28 cellular contexts compared by ENCODE assay signal in the genomic region with DNA sequence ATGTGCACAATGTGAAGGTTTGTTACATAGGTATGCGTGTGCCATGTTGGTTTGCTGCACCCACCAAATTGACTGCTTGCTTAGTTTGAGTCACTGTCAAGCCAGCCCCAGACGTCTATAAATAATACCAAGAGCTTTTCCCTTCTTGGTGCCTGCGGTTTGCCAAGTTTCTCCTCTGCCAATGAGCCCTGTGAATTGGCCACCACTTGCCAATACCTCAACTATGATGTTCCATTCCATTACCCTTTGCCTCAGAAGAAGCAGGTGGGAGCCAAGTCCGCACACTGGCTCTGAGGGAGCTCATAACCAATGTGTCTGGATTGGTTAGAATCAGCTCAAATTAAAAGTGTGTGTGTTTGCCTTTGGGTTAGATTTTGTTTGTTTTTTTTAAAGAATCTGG.
A peak's percentile ranks its signal among the peaks of the same experiment; 100 is the strongest.
DNase-seq lines count a peak whose midpoint lies in the region; ATAC-seq and TF ChIP-seq lines count a peak whose summit lies in the region.
"Had no signal": no experiment of that assay in that cellular context is flagged by ENCODE, and none has a peak within 500 bp of the region (broad histone marks: within the 10 kb centered on the region; RNA-seq: fewer than 3 reads in every experiment).

No MANE protein-coding gene starts in this region.

- no peak overlapping the region for H3K4me3 Mint-ChIP-seq in natural killer cell treated with Interleukin-12 subunit alpha and Interleukin-12 subunit beta and Interleukin-15 and Interleukin-18, amount 100 ng/mL, for 72 hours
- H3K4me3 Mint-ChIP-seq: activated naive CD4-positive, alpha-beta T cell treated with anti-CD3 and anti-CD28 coated beads for 36 hours; CD14-positive monocyte; central memory CD8-positive, alpha-beta T cell; naive B cell; stimulated activated memory B cell treated with anti-CD40 and anti-IgM and Interleukin-4, amounts not matched to agents 10 μg/mL and 1 μg/mL and 100 μg/mL, for 72 hours; T-helper 1 cell treated with Interleukin-12 subunit alpha and Interleukin-12 subunit beta and Interleukin-4 antibody, amounts not matched to agents 30 μg/mL and 1 μg/mL, for 36 hours had no signal

- DNase-seq in left ventricle myocardium superior: no peak
- DNase-seq in cardiac septum (ENCODE audit: low spot score): no peak
- DNase-seq in ascending aorta (ENCODE audit: low spot score in 2 of 2): peak; percentile 9 to 83
- peak; percentile 21 for DNase-seq in medulla oblongata (ENCODE audit: extremely low spot score)
- peak in 1 of 2 donors; percentile 66 for DNase-seq in aorta
- DNase-seq in natural killer cell treated with Interleukin-12 subunit alpha and Interleukin-12 subunit beta and Interleukin-15 and Interleukin-18, amount 100 ng/mL, for 72 hours (ENCODE audit: low spot score): no peak
- DNase-seq in GDM1 (lab: John Stamatoyannopoulos, UW): no peak
- DNase-seq: activated naive CD4-positive, alpha-beta T cell treated with anti-CD3 and anti-CD28 coated beads for 36 hours; activated T-cell treated with anti-CD3 and anti-CD28 coated beads, Interleukin-2, amount 50 U/mL, for 48 hours; amniotic stem cell; dermis blood vessel endothelial cell; KBM-7; mesenchymal stem cell; naive B cell; NCI-H1436 treated with DMSO at 0.1 percent for 48 hours; NCI-H2171; NCI-H524 treated with DMSO at 0.1 percent for 48 hours; retina; stimulated activated CD4-positive, alpha-beta T cell treated with anti-CD3 and anti-CD28 coated beads, Interleukin-4, amount 100 ng/mL, for 1 hour had no signal

- no peaks in the 10 kb centered on the region for H3K4me1 Mint-ChIP-seq in natural killer cell treated with Interleukin-12 subunit alpha and Interleukin-12 subunit beta and Interleukin-15 and Interleukin-18, amount 100 ng/mL, for 72 hours (ENCODE audit: low read depth in 2 of 2)
- H3K4me1 Mint-ChIP-seq: central memory CD8-positive, alpha-beta T cell; naive B cell; stimulated activated memory B cell treated with anti-CD40 and anti-IgM and Interleukin-4, amounts not matched to agents 10 μg/mL and 1 μg/mL and 100 μg/mL, for 72 hours had no signal

- H3K27me3 ChIP-seq in ascending aorta: no peaks in the 10 kb centered on the region
- no peaks in the 10 kb centered on the region for H3K27me3 ChIP-seq in aorta (ENCODE audit: control insufficient read depth in 1 of 2, insufficient read depth in 2 of 2, low read length in 1 of 2)
- H3K27me3 ChIP-seq: SJSA1 had no signal

- H3K4me3 ChIP-seq in ascending aorta (no peak overlapping the region), aorta (ENCODE audit: low read length in 2 of 2) (no peak overlapping the region)
- H3K4me3 ChIP-seq: HAP-1, SJSA1, suprapubic skin had no signal

- peaks cover 26 to 58% of the 10 kb centered on the region in 2 donors for H3K27me3 Mint-ChIP-seq in natural killer cell treated with Interleukin-12 subunit alpha and Interleukin-12 subunit beta and Interleukin-15 and Interleukin-18, amount 100 ng/mL, for 72 hours

- H3K9me3 ChIP-seq in ascending aorta: no peaks in the 10 kb centered on the region
- no peaks in the 10 kb centered on the region for H3K9me3 ChIP-seq in aorta (ENCODE audit: control insufficient read depth, low read length)
- H3K9me3 ChIP-seq: HAP-1, SJSA1, suprapubic skin had no signal

- intact Hi-C loops in left ventricle myocardium superior (cut with micrococcal nuclease): no loop called here
- intact Hi-C loops in cardiac septum (cut with DNase I): no loop called here
- intact Hi-C loops in ascending aorta (cut with DNase I): loop anchor here (10.0 kb wide), 1 partner anchor 108 kb away; no protein-coding TSS in a partner anchor
- intact Hi-C loops in aorta (cut with DNase I): no loop called here

- H3K27ac ChIP-seq in ascending aorta (peak overlapping the region; percentile 17 to 62), aorta (ENCODE audit: low read depth in 1 of 2, low read length in 2 of 2) (peak overlapping the region in 1 of 2 donors; percentile 56)
- H3K27ac ChIP-seq: SJSA1, suprapubic skin had no signal

- no peaks in the 10 kb centered on the region for H3K36me3 ChIP-seq in ascending aorta
- no peaks in the 10 kb centered on the region for H3K36me3 ChIP-seq in aorta (ENCODE audit: control insufficient read depth in 1 of 2, insufficient read depth in 2 of 2, low read length in 1 of 2)
- H3K36me3 ChIP-seq: HAP-1, SJSA1, suprapubic skin had no signal

- H3K9me3 Mint-ChIP-seq in natural killer cell treated with Interleukin-12 subunit alpha and Interleukin-12 subunit beta and Interleukin-15 and Interleukin-18, amount 100 ng/mL, for 72 hours: no peaks in the 10 kb centered on the region
- H3K9me3 Mint-ChIP-seq: activated naive CD4-positive, alpha-beta T cell treated with anti-CD3 and anti-CD28 coated beads for 36 hours; central memory CD8-positive, alpha-beta T cell; stimulated activated memory B cell treated with anti-CD40 and anti-IgM and Interleukin-4, amounts not matched to agents 10 μg/mL and 1 μg/mL and 100 μg/mL, for 72 hours; T-helper 1 cell treated with Interleukin-12 subunit alpha and Interleukin-12 subunit beta and Interleukin-4 antibody, amounts not matched to agents 30 μg/mL and 1 μg/mL, for 36 hours had no signal

- ATAC-seq in left ventricle myocardium superior: peak; percentile 74
- ATAC-seq in aorta (ENCODE audit: low FRiP score): peak; percentile 56
- no peak for ATAC-seq in natural killer cell treated with Interleukin-12 subunit alpha and Interleukin-12 subunit beta and Interleukin-15 and Interleukin-18, amount 100 ng/mL, for 72 hours
- no peak for ATAC-seq in HG03469 (IDR thresholded peaks at IDR 0.05; ENCODE audit: unreplicated experiment)
- ATAC-seq: Panc1; stimulated activated memory B cell treated with anti-CD40 and anti-IgM and Interleukin-4, amounts not matched to agents 10 μg/mL and 1 μg/mL and 100 μg/mL, for 72 hours had no signal

- H3K36me3 Mint-ChIP-seq in natural killer cell treated with Interleukin-12 subunit alpha and Interleukin-12 subunit beta and Interleukin-15 and Interleukin-18, amount 100 ng/mL, for 72 hours: no peaks in the 10 kb centered on the region
- H3K36me3 Mint-ChIP-seq: CD14-positive monocyte; naive B cell; stimulated activated memory B cell treated with anti-CD40 and anti-IgM and Interleukin-4, amounts not matched to agents 10 μg/mL and 1 μg/mL and 100 μg/mL, for 72 hours had no signal

- H3K27ac Mint-ChIP-seq in natural killer cell treated with Interleukin-12 subunit alpha and Interleukin-12 subunit beta and Interleukin-15 and Interleukin-18, amount 100 ng/mL, for 72 hours: no peak overlapping the region
- H3K27ac Mint-ChIP-seq: activated naive CD4-positive, alpha-beta T cell treated with anti-CD3 and anti-CD28 coated beads for 36 hours; CD14-positive monocyte; stimulated activated memory B cell treated with anti-CD40 and anti-IgM and Interleukin-4, amounts not matched to agents 10 μg/mL and 1 μg/mL and 100 μg/mL, for 72 hours; T-helper 1 cell treated with Interleukin-12 subunit alpha and Interleukin-12 subunit beta and Interleukin-4 antibody, amounts not matched to agents 30 μg/mL and 1 μg/mL, for 36 hours had no signal

- 4% methylated on average over 4 of the region's 4 CpGs for WGBS in aorta, 2 donors

- TF ChIP-seq CTCF in ascending aorta (IDR thresholded peaks at IDR 0.05): no peak

- H3K4me1 ChIP-seq in ascending aorta (peaks cover 0 to 19% of the 10 kb centered on the region in 2 donors), aorta (ENCODE audit: control insufficient read depth in 1 of 2, insufficient read depth in 2 of 2, low read length in 2 of 2) (peaks cover 0 to 2% of the 10 kb centered on the region in 2 donors)
- H3K4me1 ChIP-seq: HAP-1, suprapubic skin had no signal

Comparison
In these comparisons a context has a peak if more than half of its experiments do, and no peak if none do; other contexts are left out.
1. ATAC-seq: peak in left ventricle myocardium superior (single experiment) and aorta (single experiment); none in natural killer cell treated with Interleukin-12 subunit alpha and Interleukin-12 subunit beta and Interleukin-15 and Interleukin-18, amount 100 ng/mL, for 72 hours (0 of 2) and HG03469 (single experiment).
2. DNase-seq: peak in ascending aorta (2 of 2) and medulla oblongata (single experiment); none in left ventricle myocardium superior (single experiment), cardiac septum (single experiment), natural killer cell treated with Interleukin-12 subunit alpha and Interleukin-12 subunit beta and Interleukin-15 and Interleukin-18, amount 100 ng/mL, for 72 hours (single experiment) and GDM1 (single experiment).